7 cellular contexts compared by ENCODE assay signal in genomic region chr12:9470367-9470766, GRCh38.
A peak's percentile ranks its signal among the peaks of the same experiment; 100 is the strongest.
DNase-seq lines count a peak whose midpoint lies in the region; ATAC-seq and TF ChIP-seq lines count a peak whose summit lies in the region.
"Not testable (repeated sequence)": the region's sequence is repeated elsewhere in the genome, so short reads cannot be mapped to it uniquely, and the experiment has no call there.

No MANE protein-coding gene starts in this region.

- DNase-seq in GM10266 (ENCODE audit: extremely low spot score) (peak; percentile 14), NAMALWA (ENCODE audit: low spot score) (peak; percentile 32)
- DNase-seq in activated T-cell treated with anti-CD3 and anti-CD28 coated beads, Interleukin-2, amount 50 U/mL, for 24 hours; natural killer cell: not testable (repeated sequence)
- peak; percentile 29 for DNase-seq in activated naive CD8-positive, alpha-beta T cell treated with anti-CD3 and anti-CD28 coated beads, Interleukin-2, amount 10 ng/mL, durations not matched to agents 7 days and 5 days

- TF ChIP-seq CTCF in GM10266 (IDR thresholded peaks at IDR 0.05; ENCODE audit: control insufficient read depth, insufficient read depth, low read depth, missing control alignments); natural killer cell (IDR thresholded peaks at IDR 0.05): not testable (repeated sequence)

- H3K27me3 Mint-ChIP-seq in activated T-cell treated with anti-CD3 and anti-CD28 coated beads, Interleukin-2, amount 50 U/mL, for 24 hours; activated naive CD8-positive, alpha-beta T cell treated with anti-CD3 and anti-CD28 coated beads, Interleukin-2, amount 10 ng/mL, durations not matched to agents 7 days and 5 days; natural killer cell (ENCODE audit: low read depth in 2 of 2): not testable (repeated sequence)

- peak overlapping the region; percentile 71 for H3K27ac Mint-ChIP-seq in activated T-cell treated with anti-CD3 and anti-CD28 coated beads, Interleukin-2, amount 50 U/mL, for 24 hours
- peak overlapping the region; percentile 62 for H3K27ac Mint-ChIP-seq in activated naive CD8-positive, alpha-beta T cell treated with anti-CD3 and anti-CD28 coated beads, Interleukin-2, amount 10 ng/mL, durations not matched to agents 7 days and 5 days
- peak overlapping the region; percentile 41 to 69 for H3K27ac Mint-ChIP-seq in natural killer cell

- not testable (repeated sequence) for H3K4me3 Mint-ChIP-seq in activated T-cell treated with anti-CD3 and anti-CD28 coated beads, Interleukin-2, amount 50 U/mL, for 24 hours; natural killer cell
- H3K4me3 Mint-ChIP-seq in activated naive CD8-positive, alpha-beta T cell treated with anti-CD3 and anti-CD28 coated beads, Interleukin-2, amount 10 ng/mL, durations not matched to agents 7 days and 5 days: peak overlapping the region; percentile 29

- not testable (repeated sequence) for H3K36me3 Mint-ChIP-seq in activated T-cell treated with anti-CD3 and anti-CD28 coated beads, Interleukin-2, amount 50 U/mL, for 24 hours (ENCODE audit: low read depth); natural killer cell
- H3K36me3 Mint-ChIP-seq in activated naive CD8-positive, alpha-beta T cell treated with anti-CD3 and anti-CD28 coated beads, Interleukin-2, amount 10 ng/mL, durations not matched to agents 7 days and 5 days: peaks cover 26% of the 10 kb centered on the region

- POLR2A ChIA-PET in activated naive CD8-positive, alpha-beta T cell treated with anti-CD3 and anti-CD28 coated beads, Interleukin-2, amount 10 ng/mL, durations not matched to agents 7 days and 5 days (lab: Charles Lee): not testable (repeated sequence)

- H3K4me1 Mint-ChIP-seq in activated T-cell treated with anti-CD3 and anti-CD28 coated beads, Interleukin-2, amount 50 U/mL, for 24 hours (ENCODE audit: low read depth): peaks cover 28% of the 10 kb centered on the region
- H3K4me1 Mint-ChIP-seq in activated naive CD8-positive, alpha-beta T cell treated with anti-CD3 and anti-CD28 coated beads, Interleukin-2, amount 10 ng/mL, durations not matched to agents 7 days and 5 days: peaks cover 33% of the 10 kb centered on the region
- H3K4me1 Mint-ChIP-seq in natural killer cell: peaks cover 14 to 23% of the 10 kb centered on the region in 2 donors

- ATAC-seq in GM21423 (IDR thresholded peaks at IDR 0.05; ENCODE audit: unreplicated experiment): peak; percentile 46
- ATAC-seq in activated CD4-positive, CD25-positive, alpha-beta regulatory T cell treated with anti-CD3 and anti-CD28 coated beads, Interleukin-2, amount 50 U/mL, for 24 hours: peak; percentile 55 to 56
- peak; percentile 70 for ATAC-seq in activated naive CD8-positive, alpha-beta T cell treated with anti-CD3 and anti-CD28 coated beads, Interleukin-2, amount 10 ng/mL, durations not matched to agents 7 days and 5 days (ENCODE audit: low read depth)
- ATAC-seq in natural killer cell: peak; percentile 38 to 72 (median 64)

- not testable (repeated sequence) for H3K9me3 Mint-ChIP-seq in activated T-cell treated with anti-CD3 and anti-CD28 coated beads, Interleukin-2, amount 50 U/mL, for 24 hours; activated naive CD8-positive, alpha-beta T cell treated with anti-CD3 and anti-CD28 coated beads, Interleukin-2, amount 10 ng/mL, durations not matched to agents 7 days and 5 days; natural killer cell

- intact Hi-C loops in natural killer cell (cut with micrococcal nuclease): not testable (repeated sequence)
